Comparison of ENCODE assay signal across 9 cellular contexts in genomic region chr3:107432646-107433045, GRCh38. TPM values are rescaled to one million over a fixed set of nuclear protein-coding genes. Genes with fewer than 3 reads are reported as not detected.
DNase-seq lines count a peak whose midpoint lies in the region; ATAC-seq and TF ChIP-seq lines count a peak whose summit lies in the region.
"Had no signal": no experiment of that assay in that cellular context is flagged by ENCODE, and none has a peak within 500 bp of the region (broad histone marks: within the 10 kb centered on the region; RNA-seq: fewer than 3 reads in every experiment).

No MANE protein-coding gene starts in this region.

- no peak overlapping the region for H3K27ac Mint-ChIP-seq in activated naive CD4-positive, alpha-beta T cell treated with anti-CD3 and anti-CD28 coated beads, Interleukin-2, amount 50 U/mL, for 24 hours
- H3K27ac Mint-ChIP-seq in activated T-helper 17 cell treated with anti-CD3 and anti-CD28 coated beads, Interleukin-2, amount 50 U/mL, for 72 hours, result no peak overlapping the region

- H3K27ac ChIP-seq in thyroid gland, result peak overlapping the region in 2 of 3 donors; percentile 93 to 98

- H3K9me3 ChIP-seq in thyroid gland, result no peaks in the 10 kb centered on the region

- peaks cover 6 to 12% of the 10 kb centered on the region in 2 donors for H3K4me1 ChIP-seq in thyroid gland

- peak overlapping the region in 1 of 3 donors; percentile 50 for H3K4me3 ChIP-seq in thyroid gland (replicated peaks in 1 of 3)

- intact Hi-C loops in thyroid gland (cut with DNase I), result loop anchor here (5.0 to 10.0 kb wide), 2 partner anchors 90 to 1172 kb away; partner anchors contain the start of gene BBX

- no peak for TF ChIP-seq CTCF in thyroid gland (IDR thresholded peaks at IDR 0.05)

- ATAC-seq in activated T-helper 17 cell treated with anti-CD3 and anti-CD28 coated beads, Interleukin-2, amount 50 U/mL, for 72 hours (replicated peaks), result no peak
- ATAC-seq in GM18870 (IDR thresholded peaks at IDR 0.05; ENCODE audit: unreplicated experiment) (no peak), GM21447 (IDR thresholded peaks at IDR 0.05; ENCODE audit: unreplicated experiment) (no peak)

- H3K36me3 ChIP-seq in thyroid gland, result no peaks in the 10 kb centered on the region

- no peak for TF ChIP-seq POLR2A in thyroid gland (IDR thresholded peaks at IDR 0.05)

- peak overlapping the region; percentile 90 for H3K4me3 Mint-ChIP-seq in activated naive CD4-positive, alpha-beta T cell treated with anti-CD3 and anti-CD28 coated beads, Interleukin-2, amount 50 U/mL, for 24 hours
- peak overlapping the region; percentile 86 for H3K4me3 Mint-ChIP-seq in activated T-helper 17 cell treated with anti-CD3 and anti-CD28 coated beads, Interleukin-2, amount 50 U/mL, for 72 hours

- DNase-seq in activated naive CD4-positive, alpha-beta T cell (lab: John Stamatoyannopoulos, UW), result no peak
- peak; percentile 44 for DNase-seq in kidney tubule cell (ENCODE audit: low spot score)
- no peak for DNase-seq in thyroid gland
- no peak for DNase-seq in DMS114 treated with DMSO at 0.1 percent for 48 hours (lab: John Stamatoyannopoulos, UW; ENCODE audit: unreplicated experiment)

- no peaks in the 10 kb centered on the region for H3K27me3 Mint-ChIP-seq in activated naive CD4-positive, alpha-beta T cell treated with anti-CD3 and anti-CD28 coated beads, Interleukin-2, amount 50 U/mL, for 24 hours
- peaks cover 5% of the 10 kb centered on the region for H3K27me3 Mint-ChIP-seq in activated T-helper 17 cell treated with anti-CD3 and anti-CD28 coated beads, Interleukin-2, amount 50 U/mL, for 72 hours

- WGBS in thyroid gland, 2 donors, result 65 to 66% methylated on average over 8 of the region's 8 CpGs

- no peaks in the 10 kb centered on the region for H3K27me3 ChIP-seq in thyroid gland

- no peaks in the 10 kb centered on the region for H3K36me3 Mint-ChIP-seq in activated naive CD4-positive, alpha-beta T cell treated with anti-CD3 and anti-CD28 coated beads, Interleukin-2, amount 50 U/mL, for 24 hours
- no peaks in the 10 kb centered on the region for H3K36me3 Mint-ChIP-seq in activated T-helper 17 cell treated with anti-CD3 and anti-CD28 coated beads, Interleukin-2, amount 50 U/mL, for 72 hours (ENCODE audit: low read depth)

- H3K4me1 Mint-ChIP-seq in activated naive CD4-positive, alpha-beta T cell treated with anti-CD3 and anti-CD28 coated beads, Interleukin-2, amount 50 U/mL, for 24 hours, result peaks cover 23% of the 10 kb centered on the region
- H3K4me1 Mint-ChIP-seq in activated T-helper 17 cell treated with anti-CD3 and anti-CD28 coated beads, Interleukin-2, amount 50 U/mL, for 72 hours, result no peaks in the 10 kb centered on the region

- H3K9me3 Mint-ChIP-seq in activated naive CD4-positive, alpha-beta T cell treated with anti-CD3 and anti-CD28 coated beads, Interleukin-2, amount 50 U/mL, for 24 hours, result no peaks in the 10 kb centered on the region
- no peaks in the 10 kb centered on the region for H3K9me3 Mint-ChIP-seq in activated T-helper 17 cell treated with anti-CD3 and anti-CD28 coated beads, Interleukin-2, amount 50 U/mL, for 72 hours

RNA-seq across cellular contexts. Expression of gene CCDC54, which starts 55.4 kb away (rescaled TPM):
- not detected for total RNA-seq in activated T-helper 17 cell treated with anti-CD3 and anti-CD28 coated beads, Interleukin-2, amount 50 U/mL, for 72 hours
- under 1 TPM in 1 of 4 donors, not detected in 3; 0.40 TPM for total RNA-seq in thyroid gland
- total RNA-seq: urinary bladder had no signal
